Comparison of ENCODE assay signal across 2 cellular contexts in the genomic region with DNA sequence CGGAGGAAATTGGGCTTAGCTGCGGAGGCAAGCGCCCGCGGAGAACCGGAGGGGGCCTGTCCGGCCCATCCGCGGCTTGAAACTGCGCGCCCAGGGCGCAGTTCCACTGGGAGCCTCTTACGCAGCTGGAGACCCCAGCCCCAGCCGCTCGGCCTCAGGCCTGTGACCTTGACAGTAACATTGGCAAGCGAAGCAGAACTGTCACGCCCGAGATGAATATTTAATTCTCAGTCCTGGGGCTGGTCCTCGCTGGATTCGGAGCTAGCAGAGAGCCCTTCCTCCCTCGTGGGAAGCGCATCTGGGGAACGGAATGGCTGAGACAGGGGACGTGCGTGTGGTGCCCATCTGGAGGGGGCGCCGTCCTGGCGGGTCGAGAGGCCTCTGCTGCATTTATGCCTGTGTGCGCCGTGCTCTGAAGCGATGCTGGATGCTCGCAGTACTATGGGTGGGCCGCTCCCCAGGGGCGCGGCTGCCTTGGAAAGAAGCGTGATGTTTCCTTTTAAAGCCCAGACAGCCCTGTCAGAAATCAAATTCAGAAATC.
TF ChIP-seq lines count a peak whose summit lies in the region.

No MANE protein-coding gene starts in this region.

TF ChIP-seq in A549, 52 proteins besides CTCF, POLR2A, EP300 and RAD21:
- no peak for TF ChIP-seq ESRRA (IDR thresholded peaks at IDR 0.05; ENCODE audit: borderline replicate concordance, low read length)
- no peak for TF ChIP-seq FOSB (CRISPR knock-in tag; IDR thresholded peaks at IDR 0.05)
- TF ChIP-seq FOXS1 (CRISPR knock-in tag; IDR thresholded peaks at IDR 0.05), result no peak
- TF ChIP-seq, protein P1, sequence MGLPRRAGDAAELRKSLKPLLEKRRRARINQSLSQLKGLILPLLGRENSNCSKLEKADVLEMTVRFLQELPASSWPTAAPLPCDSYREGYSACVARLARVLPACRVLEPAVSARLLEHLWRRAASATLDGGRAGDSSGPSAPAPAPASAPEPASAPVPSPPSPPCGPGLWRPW (IDR thresholded peaks at IDR 0.05), result no peak
- no peak for TF ChIP-seq RNF2 (IDR thresholded peaks at IDR 0.05; ENCODE audit: borderline replicate concordance, low read depth)
- TF ChIP-seq, protein P2, sequence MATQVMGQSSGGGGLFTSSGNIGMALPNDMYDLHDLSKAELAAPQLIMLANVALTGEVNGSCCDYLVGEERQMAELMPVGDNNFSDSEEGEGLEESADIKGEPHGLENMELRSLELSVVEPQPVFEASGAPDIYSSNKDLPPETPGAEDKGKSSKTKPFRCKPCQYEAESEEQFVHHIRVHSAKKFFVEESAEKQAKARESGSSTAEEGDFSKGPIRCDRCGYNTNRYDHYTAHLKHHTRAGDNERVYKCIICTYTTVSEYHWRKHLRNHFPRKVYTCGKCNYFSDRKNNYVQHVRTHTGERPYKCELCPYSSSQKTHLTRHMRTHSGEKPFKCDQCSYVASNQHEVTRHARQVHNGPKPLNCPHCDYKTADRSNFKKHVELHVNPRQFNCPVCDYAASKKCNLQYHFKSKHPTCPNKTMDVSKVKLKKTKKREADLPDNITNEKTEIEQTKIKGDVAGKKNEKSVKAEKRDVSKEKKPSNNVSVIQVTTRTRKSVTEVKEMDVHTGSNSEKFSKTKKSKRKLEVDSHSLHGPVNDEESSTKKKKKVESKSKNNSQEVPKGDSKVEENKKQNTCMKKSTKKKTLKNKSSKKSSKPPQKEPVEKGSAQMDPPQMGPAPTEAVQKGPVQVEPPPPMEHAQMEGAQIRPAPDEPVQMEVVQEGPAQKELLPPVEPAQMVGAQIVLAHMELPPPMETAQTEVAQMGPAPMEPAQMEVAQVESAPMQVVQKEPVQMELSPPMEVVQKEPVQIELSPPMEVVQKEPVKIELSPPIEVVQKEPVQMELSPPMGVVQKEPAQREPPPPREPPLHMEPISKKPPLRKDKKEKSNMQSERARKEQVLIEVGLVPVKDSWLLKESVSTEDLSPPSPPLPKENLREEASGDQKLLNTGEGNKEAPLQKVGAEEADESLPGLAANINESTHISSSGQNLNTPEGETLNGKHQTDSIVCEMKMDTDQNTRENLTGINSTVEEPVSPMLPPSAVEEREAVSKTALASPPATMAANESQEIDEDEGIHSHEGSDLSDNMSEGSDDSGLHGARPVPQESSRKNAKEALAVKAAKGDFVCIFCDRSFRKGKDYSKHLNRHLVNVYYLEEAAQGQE (IDR thresholded peaks at IDR 0.05), result no peak
- no peak for TF ChIP-seq MAFK (IDR thresholded peaks at IDR 0.05; ENCODE audit: partially characterized antibody)
- no peak for TF ChIP-seq KDM1A (IDR thresholded peaks at IDR 0.05; ENCODE audit: low read depth)
- no peak for TF ChIP-seq TP53 (CRISPR knock-in tag; IDR thresholded peaks at IDR 0.05)
- TF ChIP-seq NPAS2 (CRISPR knock-in tag; IDR thresholded peaks at IDR 0.05; ENCODE audit: borderline replicate concordance), result no peak
- TF ChIP-seq JUNB (IDR thresholded peaks at IDR 0.05), result no peak

TF ChIP-seq in HCT116, 20 proteins besides CTCF, POLR2A, EP300 and RAD21:
- TF ChIP-seq ELF1 (IDR thresholded peaks at IDR 0.05; ENCODE audit: borderline replicate concordance, low read depth) (no peak), POLR2AphosphoS5 (IDR thresholded peaks at IDR 0.05; ENCODE audit: low read depth, low read length) (no peak), SIN3A (IDR thresholded peaks at IDR 0.05; ENCODE audit: low read depth) (no peak), ZNF274 (IDR thresholded peaks at IDR 0.05; ENCODE audit: low read depth, low read length) (no peak), CBX3 (IDR thresholded peaks at IDR 0.05; ENCODE audit: low read depth) (no peak), EGR1 (IDR thresholded peaks at IDR 0.05; ENCODE audit: low read depth) (no peak), EZH2 (IDR thresholded peaks at IDR 0.05) (no peak), CEBPB (IDR thresholded peaks at IDR 0.05; ENCODE audit: low read depth) (no peak), JUND (IDR thresholded peaks at IDR 0.05) (no peak)
- TF ChIP-seq, protein P3, sequence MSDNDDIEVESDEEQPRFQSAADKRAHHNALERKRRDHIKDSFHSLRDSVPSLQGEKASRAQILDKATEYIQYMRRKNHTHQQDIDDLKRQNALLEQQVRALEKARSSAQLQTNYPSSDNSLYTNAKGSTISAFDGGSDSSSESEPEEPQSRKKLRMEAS (IDR thresholded peaks at IDR 0.05), result no peak
- TF ChIP-seq, protein P2 (IDR thresholded peaks at IDR 0.05; ENCODE audit: low read depth), result no peak
TF ChIP-seq in HCT116: peak in this region for 0.
